In the genomic region with DNA sequence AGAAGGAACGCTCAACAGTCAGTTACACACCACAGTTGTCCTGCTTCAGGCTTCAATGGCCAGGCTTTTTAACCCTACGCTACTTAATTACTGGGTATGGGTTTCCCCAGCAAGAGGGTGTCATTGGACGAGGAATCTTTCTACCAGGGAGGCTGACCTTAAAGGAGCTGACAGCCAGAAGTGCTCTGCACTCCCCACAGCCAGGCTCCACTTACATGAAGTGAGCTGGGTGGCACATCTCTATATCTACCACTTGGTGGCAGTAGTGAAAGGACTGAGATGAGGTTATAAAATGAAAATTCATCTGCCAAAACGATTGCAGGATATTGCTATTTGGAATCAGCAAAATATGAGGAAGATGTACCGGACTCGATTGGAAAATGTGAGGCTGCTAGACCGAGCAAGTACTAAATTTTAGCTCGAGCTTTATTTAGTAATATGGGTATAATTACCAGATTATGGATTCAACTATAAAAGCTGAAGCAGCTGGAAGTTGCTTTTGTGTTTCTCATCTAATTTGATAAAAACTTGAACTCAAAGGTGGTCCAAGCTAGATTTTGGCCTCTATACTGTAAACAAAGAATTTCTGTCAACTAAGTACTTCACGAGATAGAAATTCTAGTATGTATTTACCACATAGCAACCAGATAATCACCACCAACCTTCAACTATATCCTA, we compare ENCODE assay signal across 8 cellular contexts. TPM values are rescaled to one million over a fixed set of nuclear protein-coding genes. Genes with fewer than 3 reads are reported as not detected.
A peak's percentile ranks its signal among the peaks of the same experiment; 100 is the strongest.
DNase-seq lines count a peak whose midpoint lies in the region; ATAC-seq and TF ChIP-seq lines count a peak whose summit lies in the region.

No MANE protein-coding gene starts in this region.

- H3K36me3 ChIP-seq in DOHH2 (ENCODE audit: control insufficient read depth, low read length) (no peaks in the 10 kb centered on the region), adipocyte (ENCODE audit: control insufficient read depth, insufficient read depth, low read length, severe bottlenecking) (no peaks in the 10 kb centered on the region), left ventricle myocardium inferior (no peaks in the 10 kb centered on the region)

- H4K20me1 ChIP-seq in DOHH2 (ENCODE audit: control insufficient read depth, insufficient read depth, low read depth, low read length), result no peaks in the 10 kb centered on the region

- H3K9me2 ChIP-seq in DOHH2 (replicated peaks; ENCODE audit: control insufficient read depth, low read length), result no peaks in the 10 kb centered on the region

- no peak overlapping the region for H3K9ac ChIP-seq in adipocyte (ENCODE audit: low read length)

- H3K27ac ChIP-seq in DOHH2 (ENCODE audit: low read depth, low read length) (no peak overlapping the region), left ventricle myocardium inferior (replicated peaks) (no peak overlapping the region)

- H3K4me1 ChIP-seq in DOHH2 (ENCODE audit: control insufficient read depth, low read length), result no peaks in the 10 kb centered on the region
- H3K4me1 ChIP-seq in adipocyte (ENCODE audit: control insufficient read depth, insufficient read depth, low read length), result peaks cover 24% of the 10 kb centered on the region
- H3K4me1 ChIP-seq in left ventricle myocardium inferior, result no peaks in the 10 kb centered on the region

- no peaks in the 10 kb centered on the region for H3F3A ChIP-seq in DOHH2 (ENCODE audit: control insufficient read depth, insufficient read depth)

- H3K9me3 ChIP-seq in DOHH2 (ENCODE audit: control insufficient read depth, insufficient read depth, low read length) (no peaks in the 10 kb centered on the region), adipocyte (ENCODE audit: control insufficient read depth, low read length) (peaks cover 7% of the 10 kb centered on the region), left ventricle myocardium inferior (replicated peaks) (peaks cover 6% of the 10 kb centered on the region)

- H3K4me3 ChIP-seq in DOHH2 (ENCODE audit: low read length) (no peak overlapping the region), adipocyte (ENCODE audit: low read length) (no peak overlapping the region), left ventricle myocardium inferior (no peak overlapping the region), retinal pigment epithelial cell (ENCODE audit: low read length) (no peak overlapping the region)

- TF ChIP-seq CTCF in DOHH2 (IDR thresholded peaks at IDR 0.05; ENCODE audit: low read depth, low read length, poor library complexity, severe bottlenecking) (peak; percentile 76), left ventricle myocardium inferior (IDR thresholded peaks at IDR 0.05; ENCODE audit: borderline replicate concordance) (peak; percentile 83), retinal pigment epithelial cell (conservative IDR thresholded peaks at IDR 0.05; ENCODE audit: low read depth, low read length) (peak; percentile 85)

- no peaks in the 10 kb centered on the region for H3K79me2 ChIP-seq in DOHH2 (ENCODE audit: control insufficient read depth, low read length)

- H3K4me2 ChIP-seq in DOHH2 (ENCODE audit: low read length), result no peak overlapping the region

- peak; percentile 58 for ATAC-seq in GM19397 (IDR thresholded peaks at IDR 0.05; ENCODE audit: unreplicated experiment)
- peak; percentile 94 for ATAC-seq in HG03378 (IDR thresholded peaks at IDR 0.05; ENCODE audit: unreplicated experiment)

- DNase-seq in NCI-H82 (lab: John Stamatoyannopoulos, UW) (peak; percentile 57), adipocyte (ENCODE audit: low read depth) (peak; percentile 93), left ventricle myocardium inferior (no peak), retinal pigment epithelial cell (ENCODE audit: low read depth) (no peak), posterior vena cava (ENCODE audit: low spot score) (no peak)

- H3K27me3 ChIP-seq in DOHH2 (ENCODE audit: control insufficient read depth, low read length) (peaks cover 7% of the 10 kb centered on the region; the same call in 1 of the 2 replicates), adipocyte (replicated peaks; ENCODE audit: control insufficient read depth, insufficient read depth, low read length) (no peaks in the 10 kb centered on the region), left ventricle myocardium inferior (ENCODE audit: low read depth) (no peaks in the 10 kb centered on the region)

- intact Hi-C loops in left ventricle myocardium inferior (cut with micrococcal nuclease) (loop anchor here (10.0 kb wide), 1 partner anchor 114 kb away; no protein-coding TSS in a partner anchor), posterior vena cava (cut with DNase I) (loop anchor here (2.0 to 10.0 kb wide), 2 partner anchors 144 to 146 kb away; no protein-coding TSS in a partner anchor)

RNA-seq across cellular contexts. Expression of a gene that starts 54.0 kb away (rescaled TPM):
- total RNA-seq in left ventricle myocardium inferior (1.5 TPM), posterior vena cava (1 to 10 TPM; 8.3 to 9.5 TPM)

RNA-seq across cellular contexts. Expression of a gene that starts 55.5 kb away (rescaled TPM):
- total RNA-seq in left ventricle myocardium inferior (1.3 TPM), posterior vena cava (1 to 10 TPM; 1.1 to 6.8 TPM)

Comparison
In these comparisons a context has a peak if more than half of its experiments do, and no peak if none do; other contexts are left out.
1. DNase-seq: peak in NCI-H82 (single experiment) and adipocyte (single experiment); none in left ventricle myocardium inferior (single experiment), retinal pigment epithelial cell (single experiment) and posterior vena cava (single experiment).
2. Peak in every context shown above with its lines, with median percentiles within 50 percentile points of each other: CTCF ChIP-seq.